9 cellular contexts compared by ENCODE assay signal in the genomic region with DNA sequence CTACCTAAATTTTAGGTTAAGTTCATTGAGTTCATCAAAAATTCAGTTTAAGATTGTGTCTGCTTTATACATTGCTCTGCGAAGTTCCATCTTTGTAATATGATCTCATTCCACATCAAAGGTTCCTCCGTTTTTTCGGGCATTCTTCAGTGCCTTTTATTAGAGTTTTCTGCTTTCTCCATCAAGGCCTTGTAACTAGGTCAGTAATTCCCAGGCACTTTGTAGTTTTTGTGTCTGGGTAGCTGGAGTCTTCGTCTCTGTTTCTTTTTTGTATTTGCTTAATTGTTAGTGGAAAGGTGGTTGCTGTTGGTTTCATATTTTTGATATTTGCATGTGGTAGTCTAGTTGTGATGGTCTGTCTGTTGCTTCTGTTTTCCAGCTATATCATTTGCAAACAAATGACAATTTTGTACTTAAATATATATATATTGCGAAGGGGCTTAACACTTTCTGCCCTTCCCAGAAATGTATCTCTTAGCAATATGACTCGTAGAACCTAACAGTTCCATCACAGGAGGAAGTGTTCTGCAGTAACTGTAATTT.
DNase-seq lines count a peak whose midpoint lies in the region; ATAC-seq, FAIRE-seq and TF ChIP-seq lines count a peak whose summit lies in the region.
"Had no signal": no experiment of that assay in that cellular context is flagged by ENCODE, and none has a peak within 500 bp of the region (broad histone marks: within the 10 kb centered on the region; RNA-seq: fewer than 3 reads in every experiment).

No MANE protein-coding gene starts in this region.

- peaks cover 75% of the 10 kb centered on the region for H3K4me1 Mint-ChIP-seq in activated CD4-positive, alpha-beta T cell treated with anti-CD3 and anti-CD28 coated beads, Interleukin-2, amount 10 ng/mL, durations not matched to agents 7 days and 5 days
- H3K4me1 Mint-ChIP-seq in astrocyte (ENCODE audit: low read depth, unreplicated experiment) (peaks cover 31% of the 10 kb centered on the region), endothelial cell (ENCODE audit: unreplicated experiment) (no peaks in the 10 kb centered on the region)
- peaks cover 94% of the 10 kb centered on the region for H3K4me1 Mint-ChIP-seq in stimulated activated naive CD8-positive, alpha-beta T cell treated with anti-CD3 and anti-CD28 coated beads, Interleukin-15, amount 100 ng/mL, for 72 hours

- TF ChIP-seq CTCF in astrocyte (IDR thresholded peaks at IDR 0.05; ENCODE audit: insufficient read depth, low read depth, low read length), result no peak
- no peak for TF ChIP-seq CTCF in endothelial cell (IDR thresholded peaks at IDR 0.05; ENCODE audit: unreplicated experiment)

- peak overlapping the region; percentile 81 for H3K27ac Mint-ChIP-seq in activated CD4-positive, alpha-beta T cell treated with anti-CD3 and anti-CD28 coated beads, Interleukin-2, amount 10 ng/mL, durations not matched to agents 7 days and 5 days
- H3K27ac Mint-ChIP-seq in astrocyte (ENCODE audit: unreplicated experiment), result peak overlapping the region; percentile 50
- H3K27ac Mint-ChIP-seq in stimulated activated naive CD8-positive, alpha-beta T cell treated with anti-CD3 and anti-CD28 coated beads, Interleukin-15, amount 100 ng/mL, for 72 hours, result peak overlapping the region in 1 of 2 donors; percentile 90
- no peak overlapping the region for H3K27ac Mint-ChIP-seq in endothelial cell (ENCODE audit: unreplicated experiment)

- peak overlapping the region; percentile 30 for H3K4me2 ChIP-seq in astrocyte (ENCODE audit: low read length)

- no peak overlapping the region for H3K27ac ChIP-seq in astrocyte (ENCODE audit: low read depth, low read length)

- peaks cover 88% of the 10 kb centered on the region for H4K20me1 ChIP-seq in astrocyte (ENCODE audit: insufficient read depth, low read length)

- H3K36me3 ChIP-seq in astrocyte (ENCODE audit: insufficient read depth, low read length), result no peaks in the 10 kb centered on the region

- no peak overlapping the region for H3K9ac ChIP-seq in astrocyte (ENCODE audit: low read length)

- peak overlapping the region; percentile 59 for H3K4me3 Mint-ChIP-seq in activated CD4-positive, alpha-beta T cell treated with anti-CD3 and anti-CD28 coated beads, Interleukin-2, amount 10 ng/mL, durations not matched to agents 7 days and 5 days
- H3K4me3 Mint-ChIP-seq in astrocyte (ENCODE audit: unreplicated experiment) (no peak overlapping the region), endothelial cell (ENCODE audit: unreplicated experiment) (no peak overlapping the region)
- H3K4me3 Mint-ChIP-seq in stimulated activated naive CD8-positive, alpha-beta T cell treated with anti-CD3 and anti-CD28 coated beads, Interleukin-15, amount 100 ng/mL, for 72 hours, result peak overlapping the region; percentile 32 to 68

- no peak for FAIRE-seq in astrocyte (lab: Jason Lieb, UNC)

- no peak for DNase-seq in activated CD4-positive, alpha-beta T cell treated with anti-CD3 and anti-CD28 coated beads, Interleukin-2, amount 10 ng/mL, durations not matched to agents 7 days and 5 days
- no peak for DNase-seq in activated CD4-positive, alpha-beta T cell treated with anti-CD3 and anti-CD28 coated beads for 48 hours
- DNase-seq in astrocyte (ENCODE audit: low read depth) (no peak), endothelial cell (ENCODE audit: low spot score) (no peak), erythroblast (lab: John Stamatoyannopoulos, UW) (no peak)
- DNase-seq in stimulated activated naive CD8-positive, alpha-beta T cell treated with anti-CD3 and anti-CD28 coated beads, Interleukin-15, amount 100 ng/mL, for 72 hours, result no peak
- no peak for DNase-seq in NK-92 treated with Interleukin-12 subunit alpha and Interleukin-12 subunit beta, amount 100 ng/mL, for 24 hours (lab: John Stamatoyannopoulos, UW)
- DNase-seq: NCI-H510A had no signal

- POLR2A ChIA-PET in activated CD4-positive, alpha-beta T cell treated with anti-CD3 and anti-CD28 coated beads, Interleukin-2, amount 10 ng/mL, durations not matched to agents 7 days and 5 days (lab: Charles Lee), result no interaction called here

- ATAC-seq in HG03139 (IDR thresholded peaks at IDR 0.05; ENCODE audit: unreplicated experiment), result peak; percentile 22
- no peak for ATAC-seq in stimulated activated naive CD8-positive, alpha-beta T cell treated with anti-CD3 and anti-CD28 coated beads, Interleukin-15, amount 100 ng/mL, for 72 hours

- no peak for TF ChIP-seq POLR2A in erythroblast (IDR thresholded peaks at IDR 0.05; ENCODE audit: low read length)

- peaks cover 11% of the 10 kb centered on the region for H3K4me1 ChIP-seq in astrocyte (ENCODE audit: insufficient read depth, low read length)

- H2AFZ ChIP-seq in astrocyte (ENCODE audit: low read depth, low read length), result no peak overlapping the region

- H3K79me2 ChIP-seq in astrocyte (ENCODE audit: insufficient read depth, low read length), result peaks cover 82% of the 10 kb centered on the region

- peaks cover 36% of the 10 kb centered on the region for H3K36me3 Mint-ChIP-seq in activated CD4-positive, alpha-beta T cell treated with anti-CD3 and anti-CD28 coated beads, Interleukin-2, amount 10 ng/mL, durations not matched to agents 7 days and 5 days (ENCODE audit: low read depth)
- peaks cover 2% of the 10 kb centered on the region for H3K36me3 Mint-ChIP-seq in astrocyte (ENCODE audit: low read depth, unreplicated experiment)
- H3K36me3 Mint-ChIP-seq in endothelial cell (ENCODE audit: low read depth, unreplicated experiment), result no peaks in the 10 kb centered on the region

- no peak overlapping the region for H3K4me3 ChIP-seq in astrocyte (ENCODE audit: insufficient read depth, low read depth, low read length)

- H3K9me3 ChIP-seq in astrocyte (ENCODE audit: insufficient read depth, low read depth, low read length), result no peaks in the 10 kb centered on the region

- CTCF ChIA-PET in activated CD4-positive, alpha-beta T cell treated with anti-CD3 and anti-CD28 coated beads, Interleukin-2, amount 10 ng/mL, durations not matched to agents 7 days and 5 days (lab: Charles Lee), result interaction anchor here (1.0 to 1.4 kb wide), 4 partner anchors 9 to 66 kb away, joined by 3 read pairs; no protein-coding TSS in a partner anchor

- H3K9me3 Mint-ChIP-seq in activated CD4-positive, alpha-beta T cell treated with anti-CD3 and anti-CD28 coated beads, Interleukin-2, amount 10 ng/mL, durations not matched to agents 7 days and 5 days, result no peaks in the 10 kb centered on the region
- H3K9me3 Mint-ChIP-seq in astrocyte (ENCODE audit: unreplicated experiment) (no peaks in the 10 kb centered on the region), endothelial cell (ENCODE audit: unreplicated experiment) (no peaks in the 10 kb centered on the region)
- no peaks in the 10 kb centered on the region for H3K9me3 Mint-ChIP-seq in stimulated activated naive CD8-positive, alpha-beta T cell treated with anti-CD3 and anti-CD28 coated beads, Interleukin-15, amount 100 ng/mL, for 72 hours

- no peaks in the 10 kb centered on the region for H3K27me3 ChIP-seq in astrocyte (ENCODE audit: insufficient read depth, low read length)

- no peaks in the 10 kb centered on the region for H3K27me3 Mint-ChIP-seq in activated CD4-positive, alpha-beta T cell treated with anti-CD3 and anti-CD28 coated beads, Interleukin-2, amount 10 ng/mL, durations not matched to agents 7 days and 5 days
- no peaks in the 10 kb centered on the region for H3K27me3 Mint-ChIP-seq in astrocyte (ENCODE audit: low read depth, unreplicated experiment)
- H3K27me3 Mint-ChIP-seq in stimulated activated naive CD8-positive, alpha-beta T cell treated with anti-CD3 and anti-CD28 coated beads, Interleukin-15, amount 100 ng/mL, for 72 hours, result no peaks in the 10 kb centered on the region
- H3K27me3 Mint-ChIP-seq in endothelial cell (ENCODE audit: unreplicated experiment), result peaks cover 3% of the 10 kb centered on the region

Comparison
In these comparisons a context has a peak if more than half of its experiments do, and no peak if none do; other contexts are left out.
1. H3K4me3 Mint-ChIP-seq: peak in activated CD4-positive, alpha-beta T cell treated with anti-CD3 and anti-CD28 coated beads, Interleukin-2, amount 10 ng/mL, durations not matched to agents 7 days and 5 days (single experiment) and stimulated activated naive CD8-positive, alpha-beta T cell treated with anti-CD3 and anti-CD28 coated beads, Interleukin-15, amount 100 ng/mL, for 72 hours (2 of 2); none in astrocyte (single experiment) and endothelial cell (single experiment).